ENCODE assay signal across 8 cellular contexts in genomic region chr18:37578886-37579513, GRCh38. TPM values are rescaled to one million over a fixed set of nuclear protein-coding genes. Genes with fewer than 3 reads are reported as not detected.
A peak's percentile ranks its signal among the peaks of the same experiment; 100 is the strongest.
DNase-seq lines count a peak whose midpoint lies in the region; ATAC-seq and TF ChIP-seq lines count a peak whose summit lies in the region.

No MANE protein-coding gene starts in this region.

- H3K27me3 Mint-ChIP-seq in nephron progenitor cell (ENCODE audit: low read depth, poor library complexity) = peaks cover 84% of the 10 kb centered on the region

- H3K9ac ChIP-seq in Loucy (ENCODE audit: low read depth, low read length, poor library complexity, severe bottlenecking) (no peak overlapping the region), mammary epithelial cell (ENCODE audit: insufficient read depth, low read length) (no peak overlapping the region)

- DNase-seq in mammary epithelial cell (peak; percentile 33), nephron progenitor cell (no peak)
- no peak for DNase-seq in activated CD4-positive, alpha-beta T cell treated with anti-CD3 and anti-CD28 coated beads for 1 hour
- no peak for DNase-seq in stimulated activated CD4-positive, alpha-beta T cell treated with anti-CD3 and anti-CD28 coated beads, Interleukin-1b, Interleukin-23, amount 100 ng/mL, for 48 hours

- H3K9me3 Mint-ChIP-seq in nephron progenitor cell = no peaks in the 10 kb centered on the region

- TF ChIP-seq CTCF in C4-2B (conservative IDR thresholded peaks at IDR 0.05) (peak; percentile 77), Loucy (conservative IDR thresholded peaks at IDR 0.05; ENCODE audit: low read length) (peak; percentile 51), mammary epithelial cell (conservative IDR thresholded peaks at IDR 0.05 in 1 of 2, IDR thresholded peaks at IDR 0.05 in 1 of 2; ENCODE audit: extremely low read depth in 1 of 2, insufficient read depth in 1 of 2, low read depth in 1 of 2, low read length in 2 of 2) (peak; percentile 50 to 52), nephron progenitor cell (IDR thresholded peaks at IDR 0.05) (peak; percentile 56)

- no peak overlapping the region for H2AFZ ChIP-seq in Loucy (ENCODE audit: low read length)
- peak overlapping the region; percentile 27 for H2AFZ ChIP-seq in mammary epithelial cell (ENCODE audit: low read depth, low read length)

- in situ Hi-C loops in mammary epithelial cell (cut with MboI; ENCODE audit: low sequenced_read_pairs in 2 of 2) = no loop called here

- H3K4me1 ChIP-seq in Loucy (ENCODE audit: insufficient read depth, low read length, poor library complexity, severe bottlenecking) (no peaks in the 10 kb centered on the region), mammary epithelial cell (ENCODE audit: insufficient read depth, low read length) (no peaks in the 10 kb centered on the region)

- H3K36me3 ChIP-seq in Loucy (ENCODE audit: insufficient read depth, low read length) (no peaks in the 10 kb centered on the region), mammary epithelial cell (ENCODE audit: insufficient read depth, low read length) (no peaks in the 10 kb centered on the region)

- H3K36me3 Mint-ChIP-seq in nephron progenitor cell (ENCODE audit: low read depth) = no peaks in the 10 kb centered on the region

- H3K9me2 ChIP-seq in Loucy (replicated peaks; ENCODE audit: low read depth, low read length) = no peaks in the 10 kb centered on the region

- H3K27ac ChIP-seq in C4-2B = no peak overlapping the region
- H3K27ac ChIP-seq in mammary epithelial cell (ENCODE audit: insufficient read depth, low read depth, low read length) = no peak overlapping the region

- WGBS in mammary epithelial cell (ENCODE audit: low coverage, missing lambda C conversion rate) = 1% methylated on average over 13 of the region's 14 CpGs

- BruUV-seq in mammary epithelial cell (replicated peaks; lab: Mats Ljungman, UMichigan) = no TSS peak

- no peak overlapping the region for H3K27ac Mint-ChIP-seq in nephron progenitor cell

- no peak overlapping the region for H3K4me2 ChIP-seq in Loucy (ENCODE audit: low read depth, low read length, poor library complexity, severe bottlenecking)
- no peak overlapping the region for H3K4me2 ChIP-seq in mammary epithelial cell (ENCODE audit: insufficient read depth, low read depth, low read length)

- peaks cover 29% of the 10 kb centered on the region for H3K4me1 Mint-ChIP-seq in nephron progenitor cell

- H3K27me3 ChIP-seq in Loucy (ENCODE audit: insufficient read depth, low read length, poor library complexity, severe bottlenecking) = no peaks in the 10 kb centered on the region
- no peaks in the 10 kb centered on the region for H3K27me3 ChIP-seq in mammary epithelial cell (ENCODE audit: insufficient read depth, low read length)

- ATAC-seq in GM18909 (IDR thresholded peaks at IDR 0.05; ENCODE audit: poor library complexity, unreplicated experiment) (peak; percentile 67), HG02840 (IDR thresholded peaks at IDR 0.05; ENCODE audit: low FRiP score, unreplicated experiment) (no peak)

- H3K4me3 ChIP-seq in Loucy (ENCODE audit: low read length, poor library complexity, severe bottlenecking) = no peak overlapping the region
- no peak overlapping the region for H3K4me3 ChIP-seq in mammary epithelial cell (replicated peaks in 1 of 3; ENCODE audit: insufficient read depth in 1 of 3, low read depth in 2 of 3, low read length in 3 of 3)

- dilution Hi-C loops in mammary epithelial cell (cut with HindIII; ENCODE audit: low sequenced_read_pairs) = no loop called here

- H3K4me3 Mint-ChIP-seq in nephron progenitor cell = no peak overlapping the region

- no peaks in the 10 kb centered on the region; the same call in 1 of the 2 replicates for H3K9me3 ChIP-seq in Loucy (ENCODE audit: insufficient read depth, low read depth, low read length)
- H3K9me3 ChIP-seq in mammary epithelial cell (replicated peaks; ENCODE audit: insufficient read depth, low read length) = no peaks in the 10 kb centered on the region

- no peaks in the 10 kb centered on the region for H3F3A ChIP-seq in Loucy (ENCODE audit: low read depth)

- CTCF ChIA-PET in mammary epithelial cell (lab: Charles Lee; ENCODE audit: low non-redundant PET) = no interaction called here

- H4K20me1 ChIP-seq in Loucy (ENCODE audit: insufficient read depth, low read length, poor library complexity, severe bottlenecking) = no peaks in the 10 kb centered on the region
- H4K20me1 ChIP-seq in mammary epithelial cell (ENCODE audit: insufficient read depth, low read length) = no peaks in the 10 kb centered on the region

- H3K79me2 ChIP-seq in Loucy (ENCODE audit: insufficient read depth, low read length) (no peaks in the 10 kb centered on the region), mammary epithelial cell (ENCODE audit: insufficient read depth, low read length) (no peaks in the 10 kb centered on the region)

- intact Hi-C loops in mammary epithelial cell (cut with micrococcal nuclease) = no loop called here

RNA-seq across cellular contexts. Expression of gene CELF4, which starts 13.4 kb away (rescaled TPM):
- total RNA-seq in mammary epithelial cell = under 1 TPM in 1 of 2 donors, not detected in 1; 0.67 TPM
- not detected for polyA plus RNA-seq in mammary epithelial cell
- not detected for polyA minus RNA-seq in mammary epithelial cell
